ENCODE assay signal across 2 cellular contexts in the genomic region with DNA sequence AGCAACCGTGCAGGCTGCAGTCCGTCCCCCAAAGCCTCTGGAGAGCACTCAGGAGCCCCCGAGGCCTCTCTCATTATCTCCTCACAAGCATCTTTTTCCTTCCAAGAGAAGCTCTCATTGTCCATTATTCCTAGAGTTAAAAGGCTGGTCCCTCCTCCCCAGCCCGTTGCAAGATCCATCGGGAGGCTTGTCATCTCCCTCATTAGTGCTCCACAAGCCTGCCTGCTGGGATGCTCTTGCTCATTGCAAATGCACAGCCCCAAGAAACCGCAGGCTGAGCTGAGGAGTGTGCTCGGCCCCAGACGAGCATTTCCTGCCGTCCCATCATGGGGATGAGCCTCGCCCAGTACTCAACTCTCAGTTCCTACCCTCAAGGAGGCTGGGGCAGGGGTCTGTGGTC.
TF ChIP-seq lines count a peak whose summit lies in the region.

No MANE protein-coding gene starts in this region.

TF ChIP-seq in A549, 52 proteins besides CTCF, POLR2A, EP300 and RAD21 (continued from another document):
- TF ChIP-seq BHLHE40 (IDR thresholded peaks at IDR 0.05; ENCODE audit: low read depth, low read length) (no peak), HOXB5 (CRISPR knock-in tag; IDR thresholded peaks at IDR 0.05) (no peak), RCOR1 (IDR thresholded peaks at IDR 0.05; ENCODE audit: low read depth, low read length) (no peak), KDM5A (IDR thresholded peaks at IDR 0.05) (no peak), ESRRA (IDR thresholded peaks at IDR 0.05; ENCODE audit: borderline replicate concordance, low read length) (no peak), MYC (IDR thresholded peaks at IDR 0.05; ENCODE audit: borderline replicate concordance, low read length) (no peak), NR3C1 (IDR thresholded peaks at IDR 0.05) (no peak), FOXS1 (CRISPR knock-in tag; IDR thresholded peaks at IDR 0.05) (no peak), CBX2 (IDR thresholded peaks at IDR 0.05; ENCODE audit: borderline replicate concordance, low read depth) (no peak), HDAC2 (IDR thresholded peaks at IDR 0.05) (no peak)

TF ChIP-seq in neural cell, 6 proteins besides CTCF, POLR2A, EP300 and RAD21 (continued from another document):
- no peak for TF ChIP-seq REST (IDR thresholded peaks at IDR 0.05; ENCODE audit: borderline replicate concordance)
TF ChIP-seq in neural cell: peak in this region for 0.
